8 cellular contexts compared by ENCODE assay signal in the genomic region with DNA sequence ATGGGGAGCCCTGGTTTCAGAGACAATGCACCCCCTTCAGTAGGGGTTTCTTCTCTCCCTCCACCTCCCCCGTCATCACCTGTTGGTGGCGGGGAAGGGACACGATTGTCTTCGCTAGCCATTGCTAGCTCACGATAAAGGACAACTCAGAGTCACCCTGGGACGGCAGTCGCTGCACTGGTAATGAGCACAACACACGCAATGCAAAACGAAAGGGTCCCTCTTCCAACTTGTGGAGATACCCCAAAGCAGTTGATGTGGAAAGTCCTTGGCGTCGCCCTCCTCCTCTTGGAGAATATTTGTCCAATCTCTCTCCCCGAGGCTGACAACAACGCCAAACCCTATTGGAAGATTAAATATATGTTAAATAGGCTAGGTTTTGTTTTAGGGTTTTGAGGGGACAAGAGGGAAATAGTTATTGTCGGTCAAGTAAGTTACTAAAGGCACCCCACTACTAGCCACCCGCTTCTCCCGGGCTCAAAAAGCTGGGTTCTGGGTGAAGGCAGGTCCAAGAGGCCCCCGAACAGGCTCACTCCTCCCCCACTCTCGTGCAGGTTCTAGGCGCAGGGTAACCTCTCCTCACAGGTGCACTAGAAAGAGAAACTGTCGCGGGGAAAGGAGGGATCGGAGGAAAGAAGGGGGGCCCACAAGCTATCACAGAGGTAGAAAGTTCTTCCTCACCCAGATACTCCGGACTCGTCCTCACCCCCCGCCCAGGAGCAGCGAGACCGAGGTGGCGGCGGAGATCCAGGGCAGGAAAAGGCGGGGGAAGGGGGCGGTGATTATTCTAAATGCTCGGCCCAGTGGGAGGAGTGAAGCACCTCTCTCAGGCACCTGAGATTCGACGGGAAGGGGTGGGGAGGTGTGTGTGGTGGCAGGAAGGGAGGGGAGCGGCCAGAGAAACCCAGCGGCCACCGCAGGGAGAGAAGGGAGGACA. TPM values are rescaled to one million over a fixed set of nuclear protein-coding genes. Genes with fewer than 3 reads are reported as not detected.
DNase-seq lines count a peak whose midpoint lies in the region; ATAC-seq, FAIRE-seq and TF ChIP-seq lines count a peak whose summit lies in the region.

A gene with protein sequence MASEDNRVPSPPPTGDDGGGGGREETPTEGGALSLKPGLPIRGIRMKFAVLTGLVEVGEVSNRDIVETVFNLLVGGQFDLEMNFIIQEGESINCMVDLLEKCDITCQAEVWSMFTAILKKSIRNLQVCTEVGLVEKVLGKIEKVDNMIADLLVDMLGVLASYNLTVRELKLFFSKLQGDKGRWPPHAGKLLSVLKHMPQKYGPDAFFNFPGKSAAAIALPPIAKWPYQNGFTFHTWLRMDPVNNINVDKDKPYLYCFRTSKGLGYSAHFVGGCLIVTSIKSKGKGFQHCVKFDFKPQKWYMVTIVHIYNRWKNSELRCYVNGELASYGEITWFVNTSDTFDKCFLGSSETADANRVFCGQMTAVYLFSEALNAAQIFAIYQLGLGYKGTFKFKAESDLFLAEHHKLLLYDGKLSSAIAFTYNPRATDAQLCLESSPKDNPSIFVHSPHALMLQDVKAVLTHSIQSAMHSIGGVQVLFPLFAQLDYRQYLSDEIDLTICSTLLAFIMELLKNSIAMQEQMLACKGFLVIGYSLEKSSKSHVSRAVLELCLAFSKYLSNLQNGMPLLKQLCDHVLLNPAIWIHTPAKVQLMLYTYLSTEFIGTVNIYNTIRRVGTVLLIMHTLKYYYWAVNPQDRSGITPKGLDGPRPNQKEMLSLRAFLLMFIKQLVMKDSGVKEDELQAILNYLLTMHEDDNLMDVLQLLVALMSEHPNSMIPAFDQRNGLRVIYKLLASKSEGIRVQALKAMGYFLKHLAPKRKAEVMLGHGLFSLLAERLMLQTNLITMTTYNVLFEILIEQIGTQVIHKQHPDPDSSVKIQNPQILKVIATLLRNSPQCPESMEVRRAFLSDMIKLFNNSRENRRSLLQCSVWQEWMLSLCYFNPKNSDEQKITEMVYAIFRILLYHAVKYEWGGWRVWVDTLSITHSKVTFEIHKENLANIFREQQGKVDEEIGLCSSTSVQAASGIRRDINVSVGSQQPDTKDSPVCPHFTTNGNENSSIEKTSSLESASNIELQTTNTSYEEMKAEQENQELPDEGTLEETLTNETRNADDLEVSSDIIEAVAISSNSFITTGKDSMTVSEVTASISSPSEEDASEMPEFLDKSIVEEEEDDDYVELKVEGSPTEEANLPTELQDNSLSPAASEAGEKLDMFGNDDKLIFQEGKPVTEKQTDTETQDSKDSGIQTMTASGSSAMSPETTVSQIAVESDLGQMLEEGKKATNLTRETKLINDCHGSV (N-terminal part only) (minus strand): TSS at position 764 of the 937 bp plus-strand sequence. CDS start 642 bp downstream, at position 122.

- 0 to 1% (median 1%) methylated on average over 35 to 37 of the region's 37 CpGs for WGBS in small intestine, 3 donors

- H3K36me3 ChIP-seq in small intestine (ENCODE audit: control insufficient read depth in 2 of 2, insufficient read depth in 2 of 2, low read length in 2 of 2), result no peaks in the 10 kb centered on the region

- peak within 1 kb of the TSS; percentile 63 to 99 for H3K4me3 ChIP-seq in small intestine (ENCODE audit: low read depth in 1 of 2, low read length in 2 of 2)

- no peak for FAIRE-seq in small intestine (lab: Jason Lieb, UNC)

- ATAC-seq in GM18858 (IDR thresholded peaks at IDR 0.05; ENCODE audit: unreplicated experiment) (peak; percentile 33), HG03097 (IDR thresholded peaks at IDR 0.05; ENCODE audit: low FRiP score, unreplicated experiment) (peak; percentile 54)

- in situ Hi-C loops in T47D (cut with HindIII; ENCODE audit: low pct_unique_long_range_greater_than_20kb, low sequenced_read_pairs), result no loop called here

- H3K27me3 ChIP-seq in small intestine (ENCODE audit: control insufficient read depth in 2 of 2, insufficient read depth in 2 of 2, low read length in 2 of 2), result no peaks in the 10 kb centered on the region

- DNase-seq in NCI-H2171 treated with DMSO at 0.1 percent for 48 hours (lab: John Stamatoyannopoulos, UW) (peak; percentile 68), T47D (ENCODE audit: low read depth in 1 of 2, low spot score in 1 of 2) (peak; percentile 42 to 95), iPS-NIHi11 (ENCODE audit: low spot score) (peak; percentile 89), small intestine (peak; percentile 96)

- H3K9me3 ChIP-seq in small intestine (ENCODE audit: control insufficient read depth, low read depth), result no peaks in the 10 kb centered on the region

- H3K27ac ChIP-seq in 22Rv1 (peak within 1 kb of the TSS; percentile 99), VCaP (peak within 1 kb of the TSS; percentile 97), small intestine (ENCODE audit: low read depth in 1 of 2, low read length in 1 of 2) (peak within 1 kb of the TSS; percentile 90 to 99)

- peaks cover 0 to 9% of the 10 kb centered on the region in 2 donors for H3K4me1 ChIP-seq in small intestine (ENCODE audit: control insufficient read depth in 2 of 2, insufficient read depth in 1 of 2, low read depth in 1 of 2, low read length in 1 of 2)

- TF ChIP-seq CTCF in 22Rv1 (IDR thresholded peaks at IDR 0.05) (no peak), VCaP (conservative IDR thresholded peaks at IDR 0.05) (no peak)

RNA-seq across cellular contexts. Expression of the gene that starts here (rescaled TPM):
- 10 to 100 TPM; 14.9 to 22.5 (median 16.8) TPM for polyA plus RNA-seq in small intestine

Comparison
In these comparisons a context has a peak if more than half of its experiments do, and no peak if none do; other contexts are left out.
1. Peak in every context shown above with its lines: DNase-seq, ATAC-seq, H3K4me3 ChIP-seq and H3K27ac ChIP-seq.